Comparison of ENCODE assay signal across 13 cellular contexts in the genomic region with DNA sequence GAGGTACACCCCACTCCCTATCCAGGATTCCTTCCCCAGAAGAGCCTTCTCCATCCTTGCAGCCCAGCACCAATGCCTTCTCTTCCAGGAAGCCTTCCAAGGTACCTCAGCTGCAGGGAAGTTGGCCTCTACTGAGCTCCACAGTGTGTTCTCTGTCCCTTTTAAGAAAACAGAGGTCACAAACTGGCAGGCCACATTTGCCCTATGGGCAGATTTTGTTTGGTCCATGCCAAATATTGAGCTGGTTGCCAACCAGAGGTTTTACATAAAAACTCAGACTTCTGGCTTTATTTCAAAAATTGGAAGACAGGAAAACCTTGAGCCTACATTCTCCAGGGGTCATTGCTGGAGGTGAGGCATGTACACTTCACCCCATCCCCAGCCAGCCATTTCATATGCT. TPM values are rescaled to one million over a fixed set of nuclear protein-coding genes. Genes with fewer than 3 reads are reported as not detected.
A peak's percentile ranks its signal among the peaks of the same experiment; 100 is the strongest.
DNase-seq lines count a peak whose midpoint lies in the region; ATAC-seq and TF ChIP-seq lines count a peak whose summit lies in the region.
"Had no signal": no experiment of that assay in that cellular context is flagged by ENCODE, and none has a peak within 500 bp of the region (broad histone marks: within the 10 kb centered on the region; RNA-seq: fewer than 3 reads in every experiment).

No MANE protein-coding gene starts in this region.

- H3K9me3 Mint-ChIP-seq in WTC11 = no peaks in the 10 kb centered on the region
- H3K9me3 Mint-ChIP-seq: activated CD4-positive, alpha-beta memory T cell treated with anti-CD3 and anti-CD28 coated beads, Interleukin-2, amount 10 ng/mL, durations not matched to agents 7 days and 5 days had no signal

- no peaks in the 10 kb centered on the region for H3K27me3 Mint-ChIP-seq in WTC11 (ENCODE audit: low read depth)
- H3K27me3 Mint-ChIP-seq: activated CD4-positive, alpha-beta memory T cell treated with anti-CD3 and anti-CD28 coated beads, Interleukin-2, amount 10 ng/mL, durations not matched to agents 7 days and 5 days; B cell had no signal

- H3K4me3 ChIP-seq in AG10803 (ENCODE audit: low read length) (peak overlapping the region; percentile 59), gastroesophageal sphincter (no peak overlapping the region), skeletal muscle satellite cell (ENCODE audit: low read length) (peak overlapping the region; percentile 56)
- H3K4me3 ChIP-seq: PC-9 had no signal

- H3K27me3 ChIP-seq in gastroesophageal sphincter (no peaks in the 10 kb centered on the region), skeletal muscle satellite cell (ENCODE audit: control insufficient read depth, insufficient read depth, low read length) (no peaks in the 10 kb centered on the region)

- no peak for TF ChIP-seq CTCF in AG10803 (conservative IDR thresholded peaks at IDR 0.05; ENCODE audit: low read length)
- TF ChIP-seq CTCF in WTC11 (IDR thresholded peaks at IDR 0.05) = no peak
- TF ChIP-seq CTCF in gastroesophageal sphincter (IDR thresholded peaks at IDR 0.05) = no peak

- H3K9me3 ChIP-seq in gastroesophageal sphincter (no peaks in the 10 kb centered on the region), skeletal muscle satellite cell (replicated peaks; ENCODE audit: low read length) (no peaks in the 10 kb centered on the region)

- H3K4me2 ChIP-seq in skeletal muscle satellite cell (ENCODE audit: low read length) = peak overlapping the region; percentile 81

- DNase-seq in AG10803 (ENCODE audit: low read depth) (no peak), WTC11 (ENCODE audit: low spot score) (no peak), DMS79 (lab: John Stamatoyannopoulos, UW) (no peak), posterior vena cava (ENCODE audit: low spot score) (no peak)
- no peak for DNase-seq in stimulated activated naive CD4-positive, alpha-beta T cell (lab: John Stamatoyannopoulos, UW)
- DNase-seq: activated CD4-positive, alpha-beta memory T cell treated with anti-CD3 and anti-CD28 coated beads, Interleukin-2, amount 10 ng/mL, durations not matched to agents 7 days and 5 days; activated gamma-delta T cell treated with Interleukin-2 at 50 U/mL for 16 hours; GDM1 had no signal

- peak overlapping the region; percentile 75 for H3K9ac ChIP-seq in skeletal muscle satellite cell (ENCODE audit: low read depth, low read length)

- H3K4me1 ChIP-seq in gastroesophageal sphincter = peaks cover 5 to 94% (median 77%) of the 10 kb centered on the region in 3 donors
- H3K4me1 ChIP-seq in skeletal muscle satellite cell (ENCODE audit: control insufficient read depth, insufficient read depth, low read length) = peaks cover 76% of the 10 kb centered on the region

- POLR2A ChIA-PET in WTC11 (lab: Charles Lee) = interaction anchor here (0.8 to 2.0 kb wide), 2 partner anchors 9 to 12 kb away, joined by 4 to 5 read pairs; no protein-coding TSS in a partner anchor

- H3K36me3 ChIP-seq in gastroesophageal sphincter = no peaks in the 10 kb centered on the region
- H3K36me3 ChIP-seq in skeletal muscle satellite cell (ENCODE audit: insufficient read depth, low read length) = peaks cover 17% of the 10 kb centered on the region

- ATAC-seq in WTC11 (no peak), gastroesophageal sphincter (no peak), GM18861 (IDR thresholded peaks at IDR 0.05; ENCODE audit: unreplicated experiment) (no peak)

- H3K36me3 Mint-ChIP-seq in WTC11 = no peaks in the 10 kb centered on the region; the same call in 1 of the 2 replicates

- no peak for TF ChIP-seq POLR2A in gastroesophageal sphincter (IDR thresholded peaks at IDR 0.05)

- peaks cover 60% of the 10 kb centered on the region for H3K4me1 Mint-ChIP-seq in WTC11
- H3K4me1 Mint-ChIP-seq: activated CD4-positive, alpha-beta memory T cell treated with anti-CD3 and anti-CD28 coated beads, Interleukin-2, amount 10 ng/mL, durations not matched to agents 7 days and 5 days had no signal

- H3K27ac ChIP-seq in gastroesophageal sphincter = peak overlapping the region in 3 of 4 donors; percentile 61 to 75 (median 73)
- H3K27ac ChIP-seq: PC-9 had no signal

- CTCF ChIA-PET in WTC11 (lab: Charles Lee) = interaction anchor here (1.3 to 3.2 kb wide), 10 partner anchors 9 to 154 kb away, joined by 3 to 24 read pairs (median 9); no protein-coding TSS in a partner anchor

- intact Hi-C loops in posterior vena cava (cut with DNase I) = no loop called here

- H3K27ac Mint-ChIP-seq in WTC11 = peak overlapping the region; percentile 92
- H3K27ac Mint-ChIP-seq: activated CD4-positive, alpha-beta memory T cell treated with anti-CD3 and anti-CD28 coated beads, Interleukin-2, amount 10 ng/mL, durations not matched to agents 7 days and 5 days; B cell had no signal

- no peak for TF ChIP-seq EP300 in gastroesophageal sphincter (IDR thresholded peaks at IDR 0.05)

- peak overlapping the region; percentile 40; the same call in 1 of the 2 replicates for H3K4me3 Mint-ChIP-seq in WTC11
- H3K4me3 Mint-ChIP-seq: activated CD4-positive, alpha-beta memory T cell treated with anti-CD3 and anti-CD28 coated beads, Interleukin-2, amount 10 ng/mL, durations not matched to agents 7 days and 5 days; B cell had no signal

TF ChIP-seq in WTC11, 78 proteins besides CTCF, POLR2A, EP300 and RAD21 (continues in another document):
- TF ChIP-seq ZNF138 (CRISPR knock-in tag; conservative IDR thresholded peaks at IDR 0.05) (no peak), ZNF219 (CRISPR knock-in tag; IDR thresholded peaks at IDR 0.05; ENCODE audit: borderline replicate concordance) (no peak), ELF4 (CRISPR knock-in tag; IDR thresholded peaks at IDR 0.05; ENCODE audit: low read depth) (no peak), ZNF263 (CRISPR knock-in tag; IDR thresholded peaks at IDR 0.05; ENCODE audit: low read depth) (no peak), JAZF1 (CRISPR knock-in tag; IDR thresholded peaks at IDR 0.05) (no peak)
- TF ChIP-seq, protein P1, sequence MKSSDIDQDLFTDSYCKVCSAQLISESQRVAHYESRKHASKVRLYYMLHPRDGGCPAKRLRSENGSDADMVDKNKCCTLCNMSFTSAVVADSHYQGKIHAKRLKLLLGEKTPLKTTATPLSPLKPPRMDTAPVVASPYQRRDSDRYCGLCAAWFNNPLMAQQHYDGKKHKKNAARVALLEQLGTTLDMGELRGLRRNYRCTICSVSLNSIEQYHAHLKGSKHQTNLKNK (CRISPR knock-in tag; IDR thresholded peaks at IDR 0.05) = no peak
- TF ChIP-seq, protein P2, sequence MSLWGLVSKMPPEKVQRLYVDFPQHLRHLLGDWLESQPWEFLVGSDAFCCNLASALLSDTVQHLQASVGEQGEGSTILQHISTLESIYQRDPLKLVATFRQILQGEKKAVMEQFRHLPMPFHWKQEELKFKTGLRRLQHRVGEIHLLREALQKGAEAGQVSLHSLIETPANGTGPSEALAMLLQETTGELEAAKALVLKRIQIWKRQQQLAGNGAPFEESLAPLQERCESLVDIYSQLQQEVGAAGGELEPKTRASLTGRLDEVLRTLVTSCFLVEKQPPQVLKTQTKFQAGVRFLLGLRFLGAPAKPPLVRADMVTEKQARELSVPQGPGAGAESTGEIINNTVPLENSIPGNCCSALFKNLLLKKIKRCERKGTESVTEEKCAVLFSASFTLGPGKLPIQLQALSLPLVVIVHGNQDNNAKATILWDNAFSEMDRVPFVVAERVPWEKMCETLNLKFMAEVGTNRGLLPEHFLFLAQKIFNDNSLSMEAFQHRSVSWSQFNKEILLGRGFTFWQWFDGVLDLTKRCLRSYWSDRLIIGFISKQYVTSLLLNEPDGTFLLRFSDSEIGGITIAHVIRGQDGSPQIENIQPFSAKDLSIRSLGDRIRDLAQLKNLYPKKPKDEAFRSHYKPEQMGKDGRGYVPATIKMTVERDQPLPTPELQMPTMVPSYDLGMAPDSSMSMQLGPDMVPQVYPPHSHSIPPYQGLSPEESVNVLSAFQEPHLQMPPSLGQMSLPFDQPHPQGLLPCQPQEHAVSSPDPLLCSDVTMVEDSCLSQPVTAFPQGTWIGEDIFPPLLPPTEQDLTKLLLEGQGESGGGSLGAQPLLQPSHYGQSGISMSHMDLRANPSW (CRISPR knock-in tag; conservative IDR thresholded peaks at IDR 0.05; ENCODE audit: low read depth) = no peak
- TF ChIP-seq, protein P3, sequence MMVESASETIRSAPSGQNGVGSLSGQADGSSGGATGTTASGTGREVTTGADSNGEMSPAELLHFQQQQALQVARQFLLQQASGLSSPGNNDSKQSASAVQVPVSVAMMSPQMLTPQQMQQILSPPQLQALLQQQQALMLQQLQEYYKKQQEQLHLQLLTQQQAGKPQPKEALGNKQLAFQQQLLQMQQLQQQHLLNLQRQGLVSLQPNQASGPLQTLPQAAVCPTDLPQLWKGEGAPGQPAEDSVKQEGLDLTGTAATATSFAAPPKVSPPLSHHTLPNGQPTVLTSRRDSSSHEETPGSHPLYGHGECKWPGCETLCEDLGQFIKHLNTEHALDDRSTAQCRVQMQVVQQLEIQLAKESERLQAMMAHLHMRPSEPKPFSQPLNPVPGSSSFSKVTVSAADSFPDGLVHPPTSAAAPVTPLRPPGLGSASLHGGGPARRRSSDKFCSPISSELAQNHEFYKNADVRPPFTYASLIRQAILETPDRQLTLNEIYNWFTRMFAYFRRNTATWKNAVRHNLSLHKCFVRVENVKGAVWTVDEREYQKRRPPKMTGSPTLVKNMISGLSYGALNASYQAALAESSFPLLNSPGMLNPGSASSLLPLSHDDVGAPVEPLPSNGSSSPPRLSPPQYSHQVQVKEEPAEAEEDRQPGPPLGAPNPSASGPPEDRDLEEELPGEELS (CRISPR knock-in tag; IDR thresholded peaks at IDR 0.05) = no peak

RNA-seq across cellular contexts. Expression of a gene that starts 9.0 kb away (rescaled TPM):
- 58.1 to 69.9 TPM (median 61.5 TPM) in 3 replicates for total RNA-seq in WTC11 (2021)
- 100 to 1,000 TPM in 1 of 4 donors, 10 to 100 TPM in 3; 58.3 to 146 (median 72.1) TPM for total RNA-seq in gastroesophageal sphincter
- total RNA-seq in skeletal muscle satellite cell (2012; rRNA removed) = 51.2 and 52.4 TPM in 2 replicates
- 10 to 100 TPM; 57.9 to 68.8 TPM for total RNA-seq in posterior vena cava

RNA-seq across cellular contexts. Expression of a gene that starts 49.4 kb away (rescaled TPM):
- total RNA-seq in WTC11 (2021) = 2,564 to 2,814 TPM (median 2,812 TPM) in 3 replicates
- total RNA-seq in gastroesophageal sphincter = 1,000 to 10,000 TPM; 1,275 to 3,828 (median 2,502) TPM
- 3,190 and 4,225 TPM in 2 replicates for total RNA-seq in skeletal muscle satellite cell (2012; rRNA removed)
- 1,000 to 10,000 TPM; 1,337 to 1,411 TPM for total RNA-seq in posterior vena cava

Comparison
In these comparisons a context has a peak if more than half of its experiments do, and no peak if none do; other contexts are left out.
1. H3K4me3 ChIP-seq: peak in AG10803 (single experiment) and skeletal muscle satellite cell (single experiment); none in gastroesophageal sphincter (0 of 2).